In the genomic region with DNA sequence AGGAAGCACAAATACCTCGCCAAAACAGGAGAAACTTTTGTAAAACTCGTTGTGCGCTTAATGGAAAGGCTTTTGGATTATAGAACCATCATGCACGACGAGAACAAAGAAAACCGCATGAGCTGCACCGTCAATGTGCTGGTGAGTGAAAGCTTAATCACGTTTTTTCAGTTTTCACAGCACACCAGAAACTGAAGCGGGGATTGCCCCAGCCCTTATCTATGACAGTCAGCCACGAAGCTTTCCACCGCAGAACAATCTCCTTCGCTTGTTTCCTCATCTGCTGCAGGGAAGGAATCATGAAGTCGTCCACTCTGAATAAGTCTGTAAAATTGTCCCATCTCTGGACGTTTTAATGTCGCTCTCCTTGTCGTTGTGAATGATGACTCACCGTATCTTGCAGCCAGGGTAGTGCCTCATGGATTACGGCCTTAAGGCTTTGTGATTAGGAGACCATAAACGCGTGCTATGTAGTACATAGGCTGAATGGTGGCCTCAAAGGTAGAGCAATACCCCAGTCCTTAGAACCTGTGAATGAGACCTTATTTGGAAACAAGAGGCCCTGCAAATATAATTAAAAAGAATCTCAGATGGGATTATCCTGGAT, we compare ENCODE assay signal across 35 cellular contexts.
"Had no signal": no experiment of that assay in that cellular context is flagged by ENCODE, and none has a peak within 500 bp of the region (broad histone marks: within the 10 kb centered on the region; RNA-seq: fewer than 3 reads in every experiment).

No MANE protein-coding gene starts in this region.

- FAIRE-seq: endothelial cell of umbilical vein, keratinocyte had no signal

- H3K9me3 ChIP-seq: body of pancreas, gastroesophageal sphincter, ovary, right lobe of liver, uterus had no signal

- H3K27me3 Mint-ChIP-seq: activated CD4-positive, alpha-beta memory T cell treated with anti-CD3 and anti-CD28 coated beads, Interleukin-2, amount 10 ng/mL, durations not matched to agents 7 days and 5 days; progenitor cell of endocrine pancreas; stimulated activated memory B cell treated with anti-CD40 and anti-IgM and Interleukin-4, amounts not matched to agents 10 μg/mL and 1 μg/mL and 100 μg/mL, for 72 hours; stimulated activated naive CD8-positive, alpha-beta T cell treated with anti-CD3 and anti-CD28 coated beads, Interleukin-15, amount 100 ng/mL, for 72 hours; type B pancreatic cell had no signal

- H3K36me3 Mint-ChIP-seq: activated naive CD4-positive, alpha-beta T cell treated with anti-CD3 and anti-CD28 coated beads, Interleukin-2, amount 50 U/mL, for 72 hours; stimulated activated memory B cell treated with anti-CD40 and anti-IgM and Interleukin-4, amounts not matched to agents 10 μg/mL and 1 μg/mL and 100 μg/mL, for 72 hours had no signal

- H3K36me3 ChIP-seq: ovary, uterus had no signal

- DNase-seq: activated CD4-positive, alpha-beta memory T cell treated with anti-CD3 and anti-CD28 coated beads, Interleukin-2, amount 10 ng/mL, durations not matched to agents 7 days and 5 days; activated CD4-positive, alpha-beta T cell treated with anti-CD3 and anti-CD28 coated beads for 1 hour; activated CD4-positive, alpha-beta T cell treated with anti-CD3 and anti-CD28 coated beads, Interleukin-2, amount 10 ng/mL, durations not matched to agents 7 days and 5 days; activated T-cell treated with anti-CD3 and anti-CD28 coated beads, Interleukin-2, amount 50 U/mL, for 48 hours; anterior cingulate cortex; body of pancreas; cerebellar nuclear complex; dorsolateral prefrontal cortex; effector memory CD4-positive, alpha-beta T cell; hippocampal formation; left cardiac atrium; mammary epithelial cell; ovary; right lobe of liver; stimulated activated CD4-positive, alpha-beta T cell treated with anti-CD3 and anti-CD28 coated beads, Interleukin-1b, Interleukin-23, amount 100 ng/mL, for 48 hours; stimulated activated CD4-positive, alpha-beta T cell treated with anti-CD3 and anti-CD28 coated beads, Interleukin-4, amount 100 ng/mL, for 4 hours; stimulated activated CD8-positive, alpha-beta memory T cell treated with anti-CD3 and anti-CD28 coated beads, Interleukin-4, amount 100 ng/mL, for 48 hours; stimulated activated naive CD8-positive, alpha-beta T cell treated with anti-CD3 and anti-CD28 coated beads, Interleukin-15, amount 100 ng/mL, for 72 hours; substantia nigra; T-helper 1 cell; uterus had no signal

- H3K4me1 Mint-ChIP-seq: activated CD4-positive, alpha-beta memory T cell treated with anti-CD3 and anti-CD28 coated beads, Interleukin-2, amount 10 ng/mL, durations not matched to agents 7 days and 5 days; activated CD4-positive, alpha-beta T cell treated with anti-CD3 and anti-CD28 coated beads, Interleukin-2, amount 10 ng/mL, durations not matched to agents 7 days and 5 days; stimulated activated memory B cell treated with anti-CD40 and anti-IgM and Interleukin-4, amounts not matched to agents 10 μg/mL and 1 μg/mL and 100 μg/mL, for 72 hours; stimulated activated naive CD8-positive, alpha-beta T cell treated with anti-CD3 and anti-CD28 coated beads, Interleukin-15, amount 100 ng/mL, for 72 hours; WTC11 had no signal

- H3K9me3 Mint-ChIP-seq: activated CD4-positive, alpha-beta memory T cell treated with anti-CD3 and anti-CD28 coated beads, Interleukin-2, amount 10 ng/mL, durations not matched to agents 7 days and 5 days; activated CD4-positive, alpha-beta T cell treated with anti-CD3 and anti-CD28 coated beads, Interleukin-2, amount 10 ng/mL, durations not matched to agents 7 days and 5 days; activated naive CD4-positive, alpha-beta T cell treated with anti-CD3 and anti-CD28 coated beads, Interleukin-2, amount 50 U/mL, for 72 hours; activated T-helper 2 cell treated with anti-CD3 and anti-CD28 coated beads, Interferon-gamma antibody, Interleukin-2, Interleukin-4, amounts not matched to agents 10 μg/mL and 5 μg/mL and 100 μg/mL, durations not matched to agents 14 hours and 24 hours and 36 hours; nephron; stimulated activated memory B cell treated with anti-CD40 and anti-IgM and Interleukin-4, amounts not matched to agents 10 μg/mL and 1 μg/mL and 100 μg/mL, for 72 hours; stimulated activated naive CD8-positive, alpha-beta T cell treated with anti-CD3 and anti-CD28 coated beads, Interleukin-15, amount 100 ng/mL, for 72 hours; T-helper 2 cell treated with Interferon-gamma antibody and Interleukin-4, amounts not matched to agents 5 μg/mL and 100 μg/mL, for 36 hours; type B pancreatic cell; WTC11 had no signal

- H3K27ac ChIP-seq: body of pancreas, cardiac muscle cell, coronary artery, dorsolateral prefrontal cortex, gastroesophageal sphincter, ovary, right lobe of liver, skin epidermis, uterus had no signal

- ATAC-seq: activated naive CD4-positive, alpha-beta T cell treated with anti-CD3 and anti-CD28 coated beads, Interleukin-2, amount 50 U/mL, for 72 hours; body of pancreas; gastroesophageal sphincter; left cardiac atrium; right lobe of liver; stimulated activated memory B cell treated with anti-CD40 and anti-IgM and Interleukin-4, amounts not matched to agents 10 μg/mL and 1 μg/mL and 100 μg/mL, for 72 hours; stimulated activated naive CD8-positive, alpha-beta T cell treated with anti-CD3 and anti-CD28 coated beads, Interleukin-15, amount 100 ng/mL, for 72 hours; WTC11 had no signal

- H3K4me3 Mint-ChIP-seq: activated CD4-positive, alpha-beta memory T cell treated with anti-CD3 and anti-CD28 coated beads, Interleukin-2, amount 10 ng/mL, durations not matched to agents 7 days and 5 days; activated CD4-positive, alpha-beta T cell treated with anti-CD3 and anti-CD28 coated beads, Interleukin-2, amount 10 ng/mL, durations not matched to agents 7 days and 5 days; nephron; stimulated activated memory B cell treated with anti-CD40 and anti-IgM and Interleukin-4, amounts not matched to agents 10 μg/mL and 1 μg/mL and 100 μg/mL, for 72 hours; stimulated activated naive CD8-positive, alpha-beta T cell treated with anti-CD3 and anti-CD28 coated beads, Interleukin-15, amount 100 ng/mL, for 72 hours; T-helper 2 cell treated with Interferon-gamma antibody and Interleukin-4, amounts not matched to agents 5 μg/mL and 100 μg/mL, for 36 hours; type B pancreatic cell; WTC11 had no signal

- H3K4me3 ChIP-seq: body of pancreas, cardiac muscle cell, coronary artery, dorsolateral prefrontal cortex, gastroesophageal sphincter, ovary, right lobe of liver, skin epidermis, uterus had no signal

- H3K27ac Mint-ChIP-seq: activated CD4-positive, alpha-beta memory T cell treated with anti-CD3 and anti-CD28 coated beads, Interleukin-2, amount 10 ng/mL, durations not matched to agents 7 days and 5 days; activated CD4-positive, alpha-beta T cell treated with anti-CD3 and anti-CD28 coated beads, Interleukin-2, amount 10 ng/mL, durations not matched to agents 7 days and 5 days; activated naive CD4-positive, alpha-beta T cell treated with anti-CD3 and anti-CD28 coated beads, Interleukin-2, amount 50 U/mL, for 72 hours; activated T-helper 2 cell treated with anti-CD3 and anti-CD28 coated beads, Interferon-gamma antibody, Interleukin-2, Interleukin-4, amounts not matched to agents 10 μg/mL and 5 μg/mL and 100 μg/mL, durations not matched to agents 14 hours and 24 hours and 36 hours; nephron; progenitor cell of endocrine pancreas; stimulated activated memory B cell treated with anti-CD40 and anti-IgM and Interleukin-4, amounts not matched to agents 10 μg/mL and 1 μg/mL and 100 μg/mL, for 72 hours; stimulated activated naive CD8-positive, alpha-beta T cell treated with anti-CD3 and anti-CD28 coated beads, Interleukin-15, amount 100 ng/mL, for 72 hours; T-helper 2 cell treated with Interferon-gamma antibody and Interleukin-4, amounts not matched to agents 5 μg/mL and 100 μg/mL, for 36 hours; type B pancreatic cell; WTC11 had no signal

- H3K4me1 ChIP-seq: body of pancreas, gastroesophageal sphincter, right lobe of liver, uterus had no signal

- H3K27me3 ChIP-seq: body of pancreas, cardiac muscle cell, gastroesophageal sphincter, ovary, right lobe of liver, uterus had no signal
